In genomic region chr7:20595971-20596370, GRCh38 we compare ENCODE assay signal across 26 cellular contexts. TPM values are rescaled to one million over a fixed set of nuclear protein-coding genes. Genes with fewer than 3 reads are reported as not detected.
"Had no signal": no experiment of that assay in that cellular context is flagged by ENCODE, and none has a peak within 500 bp of the region (broad histone marks: within the 10 kb centered on the region; RNA-seq: fewer than 3 reads in every experiment).

No MANE protein-coding gene starts in this region.

- H3K4me1 ChIP-seq: lower lobe of right lung, right lobe of liver, uterus had no signal

- H3K36me3 ChIP-seq: cardiac muscle cell, heart right ventricle, left lung, lower lobe of right lung, ovary, right lobe of liver, thoracic aorta, uterus had no signal

- H3K27ac ChIP-seq: cardiac muscle cell, heart right ventricle, left lung, lower lobe of right lung, ovary, right lobe of liver, thoracic aorta, uterus had no signal

- H3K9me3 ChIP-seq: heart right ventricle, left lung, lower lobe of right lung, ovary, right lobe of liver, thoracic aorta, uterus had no signal

- DNase-seq: activated B cell treated with CpG ODN at 0.5 μM for 24 hours; activated CD4-positive, alpha-beta T cell treated with anti-CD3 and anti-CD28 coated beads, Interleukin-2, amount 50 U/mL, for 1 hour; activated CD8-positive, alpha-beta memory T cell treated with anti-CD3 and anti-CD28 coated beads, Interleukin-2, amount 10 ng/mL, durations not matched to agents 7 days and 5 days; activated CD8-positive, alpha-beta T cell treated with anti-CD3 and anti-CD28 coated beads, Interleukin-2, amount 10 ng/mL, durations not matched to agents 7 days and 5 days; activated naive CD8-positive, alpha-beta T cell treated with anti-CD3 and anti-CD28 coated beads, Interleukin-2, amount 50 U/mL, for 24 hours; activated T-cell treated with anti-CD3 and anti-CD28 coated beads, Interleukin-2, amount 50 U/mL, for 48 hours; amygdala; cortex of kidney; effector memory CD8-positive, alpha-beta T cell; heart right ventricle; left lung; lower lobe of right lung; ovary; right lobe of liver; stimulated activated CD4-positive, alpha-beta T cell treated with anti-CD3 and anti-CD28 coated beads, Interleukin-12 subunit alpha, Interleukin-12 subunit beta, amount 100 ng/mL, for 4 hours; stimulated activated CD4-positive, alpha-beta T cell treated with anti-CD3 and anti-CD28 coated beads, Interleukin-4, amount 100 ng/mL, for 1 hour; stimulated activated naive CD8-positive, alpha-beta T cell treated with anti-CD3 and anti-CD28 coated beads, Interleukin-15, Interleukin-2, amounts not matched to agents 100 U/mL and 50 U/mL, for 24 hours; T-cell; uterus had no signal

- H3K27me3 ChIP-seq: cardiac muscle cell, left lung, ovary, right lobe of liver, uterus had no signal

- H3K4me3 ChIP-seq: cardiac muscle cell, heart right ventricle, left lung, lower lobe of right lung, ovary, right lobe of liver, thoracic aorta, uterus had no signal

RNA-seq across cellular contexts. Expression of gene ABCB5, which starts 19.5 kb away (rescaled TPM):
- total RNA-seq: activated B cell treated with CpG ODN at 0.5 μM for 24 hours; activated CD8-positive, alpha-beta memory T cell treated with anti-CD3 and anti-CD28 coated beads, Interleukin-2, amount 10 ng/mL, durations not matched to agents 7 days and 5 days; activated CD8-positive, alpha-beta T cell treated with anti-CD3 and anti-CD28 coated beads, Interleukin-2, amount 10 ng/mL, durations not matched to agents 7 days and 5 days; activated T-helper 2 cell treated with anti-CD3 and anti-CD28 coated beads, Interferon-gamma antibody, Interleukin-2, Interleukin-4, amounts not matched to agents 10 μg/mL and 5 μg/mL and 100 μg/mL, durations not matched to agents 14 hours and 24 hours and 36 hours; cardiac muscle cell; chondrocyte; glomerular endothelial cell; heart right ventricle; progenitor cell of endocrine pancreas; right lobe of liver; T-cell; T-helper 2 cell treated with Interferon-gamma antibody and Interleukin-4, amounts not matched to agents 100 ng/mL and 5 ng/mL, for 36 hours; thoracic aorta had no signal
